In genomic region chr17:80909635-80910034, GRCh38 we compare ENCODE assay signal across 28 cellular contexts.
A peak's percentile ranks its signal among the peaks of the same experiment; 100 is the strongest.
DNase-seq lines count a peak whose midpoint lies in the region; ATAC-seq and TF ChIP-seq lines count a peak whose summit lies in the region.
"Had no signal": no experiment of that assay in that cellular context is flagged by ENCODE, and none has a peak within 500 bp of the region (broad histone marks: within the 10 kb centered on the region; RNA-seq: fewer than 3 reads in every experiment).

No MANE protein-coding gene starts in this region.

- H3K27ac ChIP-seq in BLaER1 (no peak overlapping the region), OCI-LY3 (ENCODE audit: low read length) (no peak overlapping the region)
- H3K27ac ChIP-seq: breast epithelium, gastroesophageal sphincter, lower lobe of right lung, transverse colon had no signal

- no peaks in the 10 kb centered on the region for H3K79me2 ChIP-seq in OCI-LY3 (ENCODE audit: low read length)

- peaks cover 21% of the 10 kb centered on the region for H3K36me3 Mint-ChIP-seq in memory B cell

- H3K27me3 Mint-ChIP-seq in memory B cell: no peaks in the 10 kb centered on the region
- H3K27me3 Mint-ChIP-seq: naive thymus-derived CD8-positive, alpha-beta T cell had no signal

- in situ Hi-C loops in HAP-1 (cut with MboI; ENCODE audit: low sequenced_read_pairs): no loop called here

- no peak for ATAC-seq in memory B cell (ENCODE audit: low read depth)
- ATAC-seq in Right ventricle myocardium inferior: no peak
- ATAC-seq: activated CD8-positive, alpha-beta T cell treated with anti-CD3 and anti-CD28 coated beads, Interleukin-2, amount 10 ng/mL, durations not matched to agents 7 days and 5 days; gastroesophageal sphincter; lower lobe of right lung; naive thymus-derived CD8-positive, alpha-beta T cell had no signal

- H3K4me2 ChIP-seq in BLaER1 (peak overlapping the region; percentile 74), OCI-LY3 (ENCODE audit: low read length) (peak overlapping the region; percentile 25)
- H3K4me2 ChIP-seq: SK-N-SH had no signal

- peaks cover 2% of the 10 kb centered on the region for H3K9me3 Mint-ChIP-seq in memory B cell
- H3K9me3 Mint-ChIP-seq: HFFc6; naive thymus-derived CD8-positive, alpha-beta T cell had no signal

- intact Hi-C loops in Right ventricle myocardium inferior (cut with DNase I): no loop called here

- peaks cover 58% of the 10 kb centered on the region for H3K36me3 ChIP-seq in BLaER1
- H3K36me3 ChIP-seq in OCI-LY3 (replicated peaks; ENCODE audit: low read depth, low read length): peaks cover 50% of the 10 kb centered on the region
- H3K36me3 ChIP-seq in HAP-1 (replicated peaks): peaks cover 7% of the 10 kb centered on the region
- H3K36me3 ChIP-seq: breast epithelium had no signal

- H3K9me3 ChIP-seq in BLaER1 (peaks cover 16% of the 10 kb centered on the region), OCI-LY3 (ENCODE audit: insufficient read depth, low read length) (no peaks in the 10 kb centered on the region; the same call in 1 of the 2 replicates), HAP-1 (no peaks in the 10 kb centered on the region)
- H3K9me3 ChIP-seq: breast epithelium, gastroesophageal sphincter, lower lobe of right lung, SK-N-SH, transverse colon had no signal

- peaks cover 33% of the 10 kb centered on the region for H3K4me1 Mint-ChIP-seq in memory B cell

- H3K27me3 ChIP-seq in BLaER1 (peaks cover 22% of the 10 kb centered on the region), OCI-LY3 (ENCODE audit: low read depth, low read length) (no peaks in the 10 kb centered on the region), HAP-1 (ENCODE audit: low read depth) (no peaks in the 10 kb centered on the region)
- H3K27me3 ChIP-seq: breast epithelium, gastroesophageal sphincter, transverse colon had no signal

- no peak for TF ChIP-seq CTCF in OCI-LY3 (IDR thresholded peaks at IDR 0.05; ENCODE audit: low read depth, low read length)

- H4K20me1 ChIP-seq in BLaER1: peaks cover 83% of the 10 kb centered on the region
- no peaks in the 10 kb centered on the region for H4K20me1 ChIP-seq in OCI-LY3 (ENCODE audit: insufficient read depth, low read length)

- H3K27ac Mint-ChIP-seq in memory B cell: peak overlapping the region; percentile 96
- H3K27ac Mint-ChIP-seq: activated CD8-positive, alpha-beta T cell treated with anti-CD3 and anti-CD28 coated beads, Interleukin-2, amount 10 ng/mL, durations not matched to agents 7 days and 5 days; HFFc6 had no signal

- H3K4me3 ChIP-seq in BLaER1 (no peak overlapping the region), GM08714 (ENCODE audit: low read length) (peak overlapping the region; percentile 32; the same call in 1 of the 2 replicates), OCI-LY3 (ENCODE audit: low read length) (no peak overlapping the region), HAP-1 (no peak overlapping the region)
- H3K4me3 ChIP-seq: breast epithelium, gastroesophageal sphincter, lower lobe of right lung, transverse colon had no signal

- H3K9ac ChIP-seq in BLaER1: no peak overlapping the region
- no peak overlapping the region for H3K9ac ChIP-seq in OCI-LY3 (ENCODE audit: low read length)
- H3K9ac ChIP-seq: SK-N-SH had no signal

- peak overlapping the region; percentile 86 for H3K4me3 Mint-ChIP-seq in memory B cell
- H3K4me3 Mint-ChIP-seq: activated CD8-positive, alpha-beta T cell treated with anti-CD3 and anti-CD28 coated beads, Interleukin-2, amount 10 ng/mL, durations not matched to agents 7 days and 5 days; HFFc6 had no signal

- H2AFZ ChIP-seq in OCI-LY3 (ENCODE audit: low read depth, low read length): no peak overlapping the region

- H3K4me1 ChIP-seq in BLaER1: peaks cover 100% of the 10 kb centered on the region
- H3K4me1 ChIP-seq in OCI-LY3 (ENCODE audit: low read length): peaks cover 20% of the 10 kb centered on the region
- no peaks in the 10 kb centered on the region for H3K4me1 ChIP-seq in HAP-1
- H3K4me1 ChIP-seq: breast epithelium, gastroesophageal sphincter, lower lobe of right lung, transverse colon had no signal

- DNase-seq in memory B cell (ENCODE audit: low spot score in 2 of 2) (no peak), Right ventricle myocardium inferior (ENCODE audit: missing footprints) (no peak), NCI-H446 treated with DMSO at 0.1 percent for 48 hours (lab: John Stamatoyannopoulos, UW) (no peak), HAP-1 (ENCODE audit: low spot score in 2 of 2) (no peak)
- DNase-seq: activated CD4-positive, CD25-positive, alpha-beta regulatory T cell treated with anti-CD3 and anti-CD28 coated beads, Interleukin-2, amount 50 U/mL, for 72 hours; activated CD8-positive, alpha-beta T cell treated with anti-CD3 and anti-CD28 coated beads, Interleukin-2, amount 10 ng/mL, durations not matched to agents 7 days and 5 days; activated T-cell treated with anti-CD3 and anti-CD28 coated beads for 4 hours; amygdala; GOT3; HFFc6; hippocampal formation; lower lobe of right lung; NCI-H1105; NCI-H187; NCI-H2171; NCI-H510A; nucleus accumbens; OCI-M1; SK-N-SH; stimulated activated CD4-positive, alpha-beta T cell treated with anti-CD3 and anti-CD28 coated beads, Interleukin-4, amount 100 ng/mL, for 1 hour; T-helper 2 cell; transverse colon had no signal
